ENCODE assay signal across 1 cellular context in genomic region chr9:70948744-70949143, GRCh38.
A peak's percentile ranks its signal among the peaks of the same experiment; 100 is the strongest.
TF ChIP-seq lines count a peak whose summit lies in the region.

No MANE protein-coding gene starts in this region.

TF ChIP-seq in IMR-90, 13 proteins besides CTCF, POLR2A, EP300 and RAD21:
- TF ChIP-seq, protein P1, sequence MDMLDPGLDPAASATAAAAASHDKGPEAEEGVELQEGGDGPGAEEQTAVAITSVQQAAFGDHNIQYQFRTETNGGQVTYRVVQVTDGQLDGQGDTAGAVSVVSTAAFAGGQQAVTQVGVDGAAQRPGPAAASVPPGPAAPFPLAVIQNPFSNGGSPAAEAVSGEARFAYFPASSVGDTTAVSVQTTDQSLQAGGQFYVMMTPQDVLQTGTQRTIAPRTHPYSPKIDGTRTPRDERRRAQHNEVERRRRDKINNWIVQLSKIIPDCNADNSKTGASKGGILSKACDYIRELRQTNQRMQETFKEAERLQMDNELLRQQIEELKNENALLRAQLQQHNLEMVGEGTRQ (IDR thresholded peaks at IDR 0.05; ENCODE audit: low read depth, low read length): no peak
- TF ChIP-seq RFX5 (IDR thresholded peaks at IDR 0.05; ENCODE audit: low read depth, low read length) (no peak), CHD1 (IDR thresholded peaks at IDR 0.05; ENCODE audit: low read depth, low read length) (no peak), ELK1 (IDR thresholded peaks at IDR 0.05; ENCODE audit: borderline replicate concordance, low read depth, low read length) (no peak), MAFK (IDR thresholded peaks at IDR 0.05; ENCODE audit: low read depth, low read length) (peak; percentile 53), MXI1 (IDR thresholded peaks at IDR 0.05; ENCODE audit: borderline replicate concordance, low read depth, low read length) (no peak), SMC3 (IDR thresholded peaks at IDR 0.05; ENCODE audit: low read depth, low read length) (no peak), CEBPB (IDR thresholded peaks at IDR 0.05; ENCODE audit: low read depth, low read length) (no peak)
